16 cellular contexts compared by ENCODE assay signal in genomic region chr3:28867836-28868235, GRCh38.
A peak's percentile ranks its signal among the peaks of the same experiment; 100 is the strongest.
DNase-seq lines count a peak whose midpoint lies in the region; ATAC-seq and TF ChIP-seq lines count a peak whose summit lies in the region.
"Had no signal": no experiment of that assay in that cellular context is flagged by ENCODE, and none has a peak within 500 bp of the region (broad histone marks: within the 10 kb centered on the region; RNA-seq: fewer than 3 reads in every experiment).

No MANE protein-coding gene starts in this region.

- H3K36me3 ChIP-seq in endodermal cell (ENCODE audit: control insufficient read depth, insufficient read depth, low read length), result no peaks in the 10 kb centered on the region
- H3K36me3 ChIP-seq: BLaER1 treated with 17β-estradiol and CSF1 and Interleukin-3, amounts not matched to agents 10 nM and 100 nM had no signal

- H3K27ac Mint-ChIP-seq in endodermal cell, result peak overlapping the region; percentile 41
- no peak overlapping the region for H3K27ac Mint-ChIP-seq in activated CD8-positive, alpha-beta memory T cell treated with anti-CD3 and anti-CD28 coated beads, Interleukin-2, amount 10 ng/mL, durations not matched to agents 7 days and 5 days
- H3K27ac Mint-ChIP-seq: CD8-positive, alpha-beta memory T cell; HFFc6 had no signal

- CTCF ChIA-PET in activated CD8-positive, alpha-beta memory T cell treated with anti-CD3 and anti-CD28 coated beads, Interleukin-2, amount 10 ng/mL, durations not matched to agents 7 days and 5 days (lab: Charles Lee), result no interaction called here

- H3K9ac ChIP-seq in endodermal cell (ENCODE audit: extremely low read depth, low read length, poor library complexity, severe bottlenecking), result no peak overlapping the region
- H3K9ac ChIP-seq: BLaER1 treated with 17β-estradiol and CSF1 and Interleukin-3, amounts not matched to agents 10 nM and 100 nM had no signal

- H3K4me1 Mint-ChIP-seq in endodermal cell, result peaks cover 21% of the 10 kb centered on the region
- no peaks in the 10 kb centered on the region for H3K4me1 Mint-ChIP-seq in activated CD8-positive, alpha-beta memory T cell treated with anti-CD3 and anti-CD28 coated beads, Interleukin-2, amount 10 ng/mL, durations not matched to agents 7 days and 5 days
- H3K4me1 Mint-ChIP-seq: CD8-positive, alpha-beta memory T cell had no signal

- no peak overlapping the region for H3K27ac ChIP-seq in endodermal cell (ENCODE audit: low read depth, low read length)
- H3K27ac ChIP-seq: BLaER1 treated with 17β-estradiol and CSF1 and Interleukin-3, amounts not matched to agents 10 nM and 100 nM had no signal

- in situ Hi-C loops in GM13977 (cut with MboI; ENCODE audit: low pct_unique_long_range_greater_than_20kb, low sequenced_read_pairs, unreplicated experiment), result no loop called here

- H3K36me3 Mint-ChIP-seq in endodermal cell (ENCODE audit: low read depth), result no peaks in the 10 kb centered on the region
- H3K36me3 Mint-ChIP-seq in activated CD8-positive, alpha-beta memory T cell treated with anti-CD3 and anti-CD28 coated beads, Interleukin-2, amount 10 ng/mL, durations not matched to agents 7 days and 5 days, result no peaks in the 10 kb centered on the region
- H3K36me3 Mint-ChIP-seq: CD8-positive, alpha-beta memory T cell had no signal

- no peaks in the 10 kb centered on the region for H3K9me3 Mint-ChIP-seq in endodermal cell
- H3K9me3 Mint-ChIP-seq in activated CD8-positive, alpha-beta memory T cell treated with anti-CD3 and anti-CD28 coated beads, Interleukin-2, amount 10 ng/mL, durations not matched to agents 7 days and 5 days (ENCODE audit: low read depth), result peaks cover 2% of the 10 kb centered on the region
- H3K9me3 Mint-ChIP-seq: HFFc6 had no signal

- H3K27me3 Mint-ChIP-seq in endodermal cell (ENCODE audit: insufficient read depth), result no peaks in the 10 kb centered on the region
- H3K27me3 Mint-ChIP-seq in activated CD8-positive, alpha-beta memory T cell treated with anti-CD3 and anti-CD28 coated beads, Interleukin-2, amount 10 ng/mL, durations not matched to agents 7 days and 5 days, result no peaks in the 10 kb centered on the region
- H3K27me3 Mint-ChIP-seq: CD8-positive, alpha-beta memory T cell had no signal

- no peak for ATAC-seq in activated CD8-positive, alpha-beta memory T cell treated with anti-CD3 and anti-CD28 coated beads, Interleukin-2, amount 10 ng/mL, durations not matched to agents 7 days and 5 days
- ATAC-seq in activated CD4-positive, CD25-positive, alpha-beta regulatory T cell treated with anti-CD3 and anti-CD28 coated beads, Interleukin-2, amount 50 U/mL, for 24 hours, result no peak
- ATAC-seq: PC-3 had no signal

- no peak overlapping the region for H3K4me3 Mint-ChIP-seq in endodermal cell
- H3K4me3 Mint-ChIP-seq in activated CD8-positive, alpha-beta memory T cell treated with anti-CD3 and anti-CD28 coated beads, Interleukin-2, amount 10 ng/mL, durations not matched to agents 7 days and 5 days, result no peak overlapping the region
- H3K4me3 Mint-ChIP-seq: CD8-positive, alpha-beta memory T cell; HFFc6 had no signal

- WGBS in endodermal cell (ENCODE audit: insufficient coverage in 1 of 2, insufficient read length in 1 of 2), 2 experiments, result 43 to 56% methylated on average over 1 to 2 of the region's 2 CpGs

- peak; percentile 2 for DNase-seq in NCI-H510A treated with DMSO at 0.1 percent for 48 hours (lab: John Stamatoyannopoulos, UW)
- no peak for DNase-seq in NCI-H510A (lab: John Stamatoyannopoulos, UW)
- peak; percentile 77 for DNase-seq in NCI-H748 (lab: John Stamatoyannopoulos, UW; ENCODE audit: unreplicated experiment)
- no peak for DNase-seq in endodermal cell
- no peak for DNase-seq in GM13977 (ENCODE audit: low spot score)
- no peak for DNase-seq in activated CD8-positive, alpha-beta memory T cell treated with anti-CD3 and anti-CD28 coated beads, Interleukin-2, amount 10 ng/mL, durations not matched to agents 7 days and 5 days
- no peak for DNase-seq in SIG-M5 treated with dmso at 0.1 percent for 504 hours (lab: John Stamatoyannopoulos, UW; ENCODE audit: unreplicated experiment)
- DNase-seq: CD8-positive, alpha-beta memory T cell; HFFc6; NCI-H1105; NCI-H1694; NCI-H2171; NCI-H524 treated with DMSO at 0.1 percent for 48 hours; PC-3 had no signal

- peaks cover 8% of the 10 kb centered on the region for H3K4me1 ChIP-seq in endodermal cell (ENCODE audit: control insufficient read depth, insufficient read depth, low read length)
- H3K4me1 ChIP-seq: BLaER1 treated with 17β-estradiol and CSF1 and Interleukin-3, amounts not matched to agents 10 nM and 100 nM had no signal

- H3K9me3 ChIP-seq in endodermal cell (ENCODE audit: control insufficient read depth, low read length), result no peaks in the 10 kb centered on the region
- H3K9me3 ChIP-seq: BLaER1 treated with 17β-estradiol and CSF1 and Interleukin-3, amounts not matched to agents 10 nM and 100 nM had no signal

- no peaks in the 10 kb centered on the region for H3K27me3 ChIP-seq in endodermal cell (ENCODE audit: control insufficient read depth, insufficient read depth, low read length, poor library complexity, severe bottlenecking)
- H3K27me3 ChIP-seq: BLaER1 treated with 17β-estradiol and CSF1 and Interleukin-3, amounts not matched to agents 10 nM and 100 nM had no signal

- no peak for TF ChIP-seq CTCF in endodermal cell (conservative IDR thresholded peaks at IDR 0.05)
- no peak for TF ChIP-seq CTCF in GM13977 (IDR thresholded peaks at IDR 0.05; ENCODE audit: extremely low read depth, insufficient read depth, missing control alignments)

- no peak overlapping the region for H3K4me3 ChIP-seq in endodermal cell (ENCODE audit: low read length)
- H3K4me3 ChIP-seq: BLaER1 treated with 17β-estradiol and CSF1 and Interleukin-3, amounts not matched to agents 10 nM and 100 nM had no signal

Comparison
In these comparisons a context has a peak if more than half of its experiments do, and no peak if none do; other contexts are left out.
1. DNase-seq: peak in NCI-H510A treated with DMSO at 0.1 percent for 48 hours (single experiment) and NCI-H748 (single experiment); none in NCI-H510A (single experiment), endodermal cell (single experiment), GM13977 (single experiment), activated CD8-positive, alpha-beta memory T cell treated with anti-CD3 and anti-CD28 coated beads, Interleukin-2, amount 10 ng/mL, durations not matched to agents 7 days and 5 days (single experiment) and SIG-M5 treated with dmso at 0.1 percent for 504 hours (single experiment).